In the genomic region with DNA sequence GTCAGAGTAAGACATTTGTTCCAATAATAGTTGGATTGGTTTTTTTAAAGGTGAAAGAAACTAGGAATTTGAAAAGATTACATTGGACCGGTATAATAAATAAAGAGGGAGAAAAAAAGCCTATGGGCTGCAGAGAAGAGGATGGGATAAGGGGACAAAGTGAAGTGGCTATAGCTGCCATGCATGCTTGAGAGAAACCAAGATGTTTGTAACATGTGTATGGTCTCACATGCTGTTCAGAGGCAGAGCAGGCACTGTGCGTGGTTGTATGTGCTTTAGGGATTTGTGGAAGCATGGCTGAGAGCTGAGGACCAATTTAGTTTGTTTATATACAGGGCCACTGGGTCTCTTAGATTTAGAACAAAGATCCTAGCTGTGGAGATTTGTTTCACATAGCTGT, we compare ENCODE assay signal across 11 cellular contexts. TPM values are rescaled to one million over a fixed set of nuclear protein-coding genes. Genes with fewer than 3 reads are reported as not detected.
DNase-seq lines count a peak whose midpoint lies in the region; ATAC-seq, FAIRE-seq and TF ChIP-seq lines count a peak whose summit lies in the region.
"Had no signal": no experiment of that assay in that cellular context is flagged by ENCODE, and none has a peak within 500 bp of the region (broad histone marks: within the 10 kb centered on the region; RNA-seq: fewer than 3 reads in every experiment).

No MANE protein-coding gene starts in this region.

- no peak overlapping the region for H2AFZ ChIP-seq in astrocyte (ENCODE audit: low read depth, low read length)
- H2AFZ ChIP-seq in mesenchymal stem cell (ENCODE audit: low read depth, low read length): no peak overlapping the region

- H3K4me1 ChIP-seq in astrocyte (ENCODE audit: insufficient read depth, low read length) (peaks cover 9% of the 10 kb centered on the region), mesenchymal stem cell (ENCODE audit: control insufficient read depth, insufficient read depth, low read depth, low read length) (peaks cover 2% of the 10 kb centered on the region)

- H3K27me3 ChIP-seq in astrocyte (ENCODE audit: insufficient read depth, low read length) (no peaks in the 10 kb centered on the region), mesenchymal stem cell (ENCODE audit: control insufficient read depth in 1 of 2, insufficient read depth in 1 of 2, low read length in 2 of 2) (no peaks in the 10 kb centered on the region)
- H3K27me3 ChIP-seq: BLaER1 treated with 17β-estradiol and CSF1 and Interleukin-3, amounts not matched to agents 10 nM and 100 nM had no signal

- H4K20me1 ChIP-seq in astrocyte (ENCODE audit: insufficient read depth, low read length): peaks cover 16% of the 10 kb centered on the region

- no peak for TF ChIP-seq CTCF in astrocyte (IDR thresholded peaks at IDR 0.05; ENCODE audit: insufficient read depth, low read depth, low read length)

- H3K9me3 ChIP-seq in astrocyte (ENCODE audit: insufficient read depth, low read depth, low read length) (no peaks in the 10 kb centered on the region), mesenchymal stem cell (ENCODE audit: control insufficient read depth, low read length) (no peaks in the 10 kb centered on the region)

- ATAC-seq in stimulated activated naive CD8-positive, alpha-beta T cell treated with anti-CD3 and anti-CD28 coated beads, Interleukin-15, amount 100 ng/mL, for 72 hours: no peak
- no peak for ATAC-seq in HG03457 (IDR thresholded peaks at IDR 0.05; ENCODE audit: unreplicated experiment)

- H3K4me3 ChIP-seq in astrocyte (ENCODE audit: insufficient read depth, low read depth, low read length) (no peak overlapping the region), mesenchymal stem cell (ENCODE audit: insufficient read depth in 1 of 2, low read depth in 1 of 2, low read length in 2 of 2) (no peak overlapping the region)
- H3K4me3 ChIP-seq: BLaER1 treated with 17β-estradiol and CSF1 and Interleukin-3, amounts not matched to agents 10 nM and 100 nM had no signal

- no peak overlapping the region for H3K27ac ChIP-seq in astrocyte (ENCODE audit: low read depth, low read length)
- peak overlapping the region; percentile 13 for H3K27ac ChIP-seq in mesenchymal stem cell (ENCODE audit: low read length, poor library complexity, severe bottlenecking)
- H3K27ac ChIP-seq: BLaER1 treated with 17β-estradiol and CSF1 and Interleukin-3, amounts not matched to agents 10 nM and 100 nM had no signal

- H3K79me2 ChIP-seq in astrocyte (ENCODE audit: insufficient read depth, low read length): peaks cover 50% of the 10 kb centered on the region

- no peak overlapping the region for H4K8ac ChIP-seq in mesenchymal stem cell (ENCODE audit: low read length)

- no peak for FAIRE-seq in astrocyte (lab: Jason Lieb, UNC)

- H2AK5ac ChIP-seq in mesenchymal stem cell (ENCODE audit: low read length, severe bottlenecking): no peak overlapping the region

- H3K4me3 Mint-ChIP-seq in stimulated activated naive CD8-positive, alpha-beta T cell treated with anti-CD3 and anti-CD28 coated beads, Interleukin-15, Interleukin-2, amounts not matched to agents 100 ng/mL and 50 ng/mL, for 24 hours: peak overlapping the region; percentile 25
- no peak overlapping the region for H3K4me3 Mint-ChIP-seq in stimulated activated naive CD8-positive, alpha-beta T cell treated with anti-CD3 and anti-CD28 coated beads, Interleukin-15, amount 100 ng/mL, for 72 hours
- H3K4me3 Mint-ChIP-seq in astrocyte (ENCODE audit: unreplicated experiment): peak overlapping the region; percentile 12
- H3K4me3 Mint-ChIP-seq: activated T-helper 1 cell treated with anti-CD3 and anti-CD28 coated beads, Interleukin-12 subunit alpha, Interleukin-12 subunit beta, Interleukin-2, Interleukin-4 antibody, amounts not matched to agents 30 ng/mL and 10 ng/mL and 1 ng/mL, durations not matched to agents 14 hours and 24 hours and 36 hours had no signal

- no peak overlapping the region for H4K91ac ChIP-seq in mesenchymal stem cell (ENCODE audit: low read length)

- no peak overlapping the region for H3K23ac ChIP-seq in mesenchymal stem cell (ENCODE audit: low read length in 2 of 2)

- H3K36me3 ChIP-seq in astrocyte (ENCODE audit: insufficient read depth, low read length) (no peaks in the 10 kb centered on the region), mesenchymal stem cell (ENCODE audit: control insufficient read depth in 1 of 2, insufficient read depth in 2 of 2, low read depth in 1 of 2, low read length in 2 of 2) (no peaks in the 10 kb centered on the region)

- H3K18ac ChIP-seq in mesenchymal stem cell (ENCODE audit: low read depth in 1 of 2, low read length in 2 of 2): no peak overlapping the region

- peaks cover 2% of the 10 kb centered on the region for H3K79me1 ChIP-seq in mesenchymal stem cell (replicated peaks; ENCODE audit: low read length, poor library complexity, severe bottlenecking)

- H3K9ac ChIP-seq in astrocyte (ENCODE audit: low read length): no peak overlapping the region
- peak overlapping the region; percentile 60 for H3K9ac ChIP-seq in mesenchymal stem cell (ENCODE audit: low read length)
- H3K9ac ChIP-seq: BLaER1 treated with 17β-estradiol and CSF1 and Interleukin-3, amounts not matched to agents 10 nM and 100 nM had no signal

- H2BK5ac ChIP-seq in mesenchymal stem cell (ENCODE audit: low read depth, low read length, poor library complexity, severe bottlenecking): no peak overlapping the region

- peak overlapping the region; percentile 24 for H3K4me2 ChIP-seq in astrocyte (ENCODE audit: low read length)
- no peak overlapping the region for H3K4me2 ChIP-seq in mesenchymal stem cell (ENCODE audit: low read length, poor library complexity, severe bottlenecking)

- no peaks in the 10 kb centered on the region for H3K9me3 Mint-ChIP-seq in stimulated activated naive CD8-positive, alpha-beta T cell treated with anti-CD3 and anti-CD28 coated beads, Interleukin-15, Interleukin-2, amounts not matched to agents 100 ng/mL and 50 ng/mL, for 24 hours
- H3K9me3 Mint-ChIP-seq in stimulated activated naive CD8-positive, alpha-beta T cell treated with anti-CD3 and anti-CD28 coated beads, Interleukin-15, amount 100 ng/mL, for 72 hours: no peaks in the 10 kb centered on the region
- H3K9me3 Mint-ChIP-seq in astrocyte (ENCODE audit: unreplicated experiment): no peaks in the 10 kb centered on the region
- H3K9me3 Mint-ChIP-seq: activated T-helper 1 cell treated with anti-CD3 and anti-CD28 coated beads, Interleukin-12 subunit alpha, Interleukin-12 subunit beta, Interleukin-2, Interleukin-4 antibody, amounts not matched to agents 30 ng/mL and 10 ng/mL and 1 ng/mL, durations not matched to agents 14 hours and 24 hours and 36 hours had no signal

- no peaks in the 10 kb centered on the region for H3K27me3 Mint-ChIP-seq in stimulated activated naive CD8-positive, alpha-beta T cell treated with anti-CD3 and anti-CD28 coated beads, Interleukin-15, Interleukin-2, amounts not matched to agents 100 ng/mL and 50 ng/mL, for 24 hours
- H3K27me3 Mint-ChIP-seq in stimulated activated naive CD8-positive, alpha-beta T cell treated with anti-CD3 and anti-CD28 coated beads, Interleukin-15, amount 100 ng/mL, for 72 hours: no peaks in the 10 kb centered on the region
- H3K27me3 Mint-ChIP-seq in astrocyte (ENCODE audit: low read depth, unreplicated experiment): no peaks in the 10 kb centered on the region

- no peak overlapping the region for H2BK12ac ChIP-seq in mesenchymal stem cell (ENCODE audit: low read length in 2 of 2)

- no peak overlapping the region for H2BK15ac ChIP-seq in mesenchymal stem cell (ENCODE audit: low read depth, poor library complexity, severe bottlenecking)

- no peak overlapping the region for H2BK120ac ChIP-seq in mesenchymal stem cell (ENCODE audit: low read depth, low read length)

- H3K4ac ChIP-seq in mesenchymal stem cell (ENCODE audit: low read depth in 1 of 2, low read length in 2 of 2): no peak overlapping the region

- H3K27ac Mint-ChIP-seq in stimulated activated naive CD8-positive, alpha-beta T cell treated with anti-CD3 and anti-CD28 coated beads, Interleukin-15, Interleukin-2, amounts not matched to agents 100 ng/mL and 50 ng/mL, for 24 hours: peak overlapping the region; percentile 22
- H3K27ac Mint-ChIP-seq in stimulated activated naive CD8-positive, alpha-beta T cell treated with anti-CD3 and anti-CD28 coated beads, Interleukin-15, amount 100 ng/mL, for 72 hours: no peak overlapping the region
- H3K27ac Mint-ChIP-seq in astrocyte (ENCODE audit: unreplicated experiment): peak overlapping the region; percentile 16
- H3K27ac Mint-ChIP-seq: activated T-helper 1 cell treated with anti-CD3 and anti-CD28 coated beads, Interleukin-12 subunit alpha, Interleukin-12 subunit beta, Interleukin-2, Interleukin-4 antibody, amounts not matched to agents 30 ng/mL and 10 ng/mL and 1 ng/mL, durations not matched to agents 14 hours and 24 hours and 36 hours had no signal

- no peak for DNase-seq in stimulated activated naive CD8-positive, alpha-beta T cell treated with anti-CD3 and anti-CD28 coated beads, Interleukin-15, amount 100 ng/mL, for 72 hours
- DNase-seq in astrocyte (ENCODE audit: low read depth): no peak
- DNase-seq in mesenchymal stem cell: peak; percentile 74
- DNase-seq in mucosa of gallbladder (ENCODE audit: low spot score): no peak
- DNase-seq in NCI-H748 (lab: John Stamatoyannopoulos, UW; ENCODE audit: unreplicated experiment): no peak
- no peak for DNase-seq in effector CD8-positive, alpha-beta T cell (lab: John Stamatoyannopoulos, UW)
- DNase-seq: erythroblast had no signal

- H3K36me3 Mint-ChIP-seq in stimulated activated naive CD8-positive, alpha-beta T cell treated with anti-CD3 and anti-CD28 coated beads, Interleukin-15, Interleukin-2, amounts not matched to agents 100 ng/mL and 50 ng/mL, for 24 hours (ENCODE audit: low read depth): peaks cover 11% of the 10 kb centered on the region
- peaks cover 3% of the 10 kb centered on the region for H3K36me3 Mint-ChIP-seq in astrocyte (ENCODE audit: low read depth, unreplicated experiment)

- WGBS in mesenchymal stem cell: 30% methylated on average over 2 of the region's 2 CpGs

- no peak overlapping the region for H3K14ac ChIP-seq in mesenchymal stem cell (ENCODE audit: low read length in 2 of 2)

- peaks cover 90% of the 10 kb centered on the region for H3K4me1 Mint-ChIP-seq in stimulated activated naive CD8-positive, alpha-beta T cell treated with anti-CD3 and anti-CD28 coated beads, Interleukin-15, Interleukin-2, amounts not matched to agents 100 ng/mL and 50 ng/mL, for 24 hours (ENCODE audit: low read depth)
- H3K4me1 Mint-ChIP-seq in stimulated activated naive CD8-positive, alpha-beta T cell treated with anti-CD3 and anti-CD28 coated beads, Interleukin-15, amount 100 ng/mL, for 72 hours: peaks cover 90% of the 10 kb centered on the region
- peaks cover 27% of the 10 kb centered on the region for H3K4me1 Mint-ChIP-seq in astrocyte (ENCODE audit: low read depth, unreplicated experiment)

RNA-seq across cellular contexts. Expression of gene LNPEP, which starts 32.7 kb away (rescaled TPM):
- total RNA-seq in astrocyte (34.9 and 36.3 TPM in 2 replicates), mucosa of gallbladder (37.1 TPM)
- 10.2 TPM for polyA plus RNA-seq in mesenchymal stem cell (2013, experiment 1 of 2)
- 10.3 TPM for polyA plus RNA-seq in mesenchymal stem cell (2013, experiment 2 of 2)

Comparison
In these comparisons a context has a peak if more than half of its experiments do, and no peak if none do; other contexts are left out.
1. H3K27ac Mint-ChIP-seq: peak in stimulated activated naive CD8-positive, alpha-beta T cell treated with anti-CD3 and anti-CD28 coated beads, Interleukin-15, Interleukin-2, amounts not matched to agents 100 ng/mL and 50 ng/mL, for 24 hours (single experiment) and astrocyte (single experiment); none in stimulated activated naive CD8-positive, alpha-beta T cell treated with anti-CD3 and anti-CD28 coated beads, Interleukin-15, amount 100 ng/mL, for 72 hours (0 of 2).
2. H3K4me3 Mint-ChIP-seq: peak in stimulated activated naive CD8-positive, alpha-beta T cell treated with anti-CD3 and anti-CD28 coated beads, Interleukin-15, Interleukin-2, amounts not matched to agents 100 ng/mL and 50 ng/mL, for 24 hours (single experiment) and astrocyte (single experiment); none in stimulated activated naive CD8-positive, alpha-beta T cell treated with anti-CD3 and anti-CD28 coated beads, Interleukin-15, amount 100 ng/mL, for 72 hours (0 of 2).